Comparison of ENCODE assay signal across 17 cellular contexts in the genomic region with DNA sequence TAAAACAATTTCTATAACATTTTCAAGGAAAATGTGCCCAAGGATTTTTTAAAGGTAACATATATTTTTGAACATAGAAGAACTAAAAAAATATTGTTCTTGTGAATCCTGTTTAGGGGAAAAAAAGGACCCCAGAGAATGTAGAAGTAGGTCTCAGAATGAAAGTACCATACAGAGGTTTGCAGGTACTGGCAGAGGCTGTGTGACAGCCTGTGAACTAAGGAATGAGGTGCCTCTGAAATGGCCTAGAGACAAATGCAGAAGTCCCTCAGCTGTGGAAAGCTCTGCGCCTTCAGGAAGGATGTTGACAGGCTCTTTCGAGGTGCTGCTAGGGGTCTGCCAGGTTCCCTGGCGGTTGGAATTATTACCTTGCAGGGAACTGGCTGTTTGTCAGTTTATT. TPM values are rescaled to one million over a fixed set of nuclear protein-coding genes. Genes with fewer than 3 reads are reported as not detected.
"Had no signal": no experiment of that assay in that cellular context is flagged by ENCODE, and none has a peak within 500 bp of the region (broad histone marks: within the 10 kb centered on the region; RNA-seq: fewer than 3 reads in every experiment).

No MANE protein-coding gene starts in this region.

- DNase-seq: activated CD4-positive, alpha-beta T cell treated with anti-CD3 and anti-CD28 coated beads for 36 hours; activated CD4-positive, alpha-beta T cell treated with anti-CD3 and anti-CD28 coated beads, Interleukin-2, amount 50 U/mL, for 48 hours; activated CD8-positive, alpha-beta memory T cell treated with anti-CD3 and anti-CD28 coated beads, Interleukin-2, amount 50 U/mL, for 48 hours; activated naive CD4-positive, alpha-beta T cell treated with anti-CD3 and anti-CD28 coated beads for 36 hours; activated naive CD8-positive, alpha-beta T cell treated with anti-CD3 and anti-CD28 coated beads, Interleukin-2, amount 10 ng/mL, durations not matched to agents 7 days and 5 days; activated T-cell treated with anti-CD3 and anti-CD28 coated beads, Interleukin-2, amount 50 U/mL, for 48 hours; amniotic stem cell; erythroblast; foreskin fibroblast; left colon; mesenchymal stem cell; mucosa of descending colon; stimulated activated CD4-positive, alpha-beta T cell treated with anti-CD3 and anti-CD28 coated beads, Interleukin-4, amount 100 ng/mL, for 24 hours; stimulated activated naive CD8-positive, alpha-beta T cell treated with anti-CD3 and anti-CD28 coated beads, Interleukin-15, Interleukin-2, amounts not matched to agents 100 U/mL and 50 U/mL, for 24 hours; substantia nigra; T-helper 1 cell had no signal

- ATAC-seq: activated CD4-positive, alpha-beta T cell treated with anti-CD3 and anti-CD28 coated beads for 36 hours; left colon; mucosa of descending colon; stimulated activated naive CD8-positive, alpha-beta T cell treated with anti-CD3 and anti-CD28 coated beads, Interleukin-15, Interleukin-2, amounts not matched to agents 100 U/mL and 50 U/mL, for 24 hours had no signal

- H3K36me3 Mint-ChIP-seq: activated naive CD8-positive, alpha-beta T cell treated with anti-CD3 and anti-CD28 coated beads, Interleukin-2, amount 10 ng/mL, durations not matched to agents 7 days and 5 days had no signal

- H3K4me3 Mint-ChIP-seq: activated CD4-positive, alpha-beta T cell treated with anti-CD3 and anti-CD28 coated beads for 36 hours; activated naive CD4-positive, alpha-beta T cell treated with anti-CD3 and anti-CD28 coated beads for 36 hours; activated naive CD8-positive, alpha-beta T cell treated with anti-CD3 and anti-CD28 coated beads, Interleukin-2, amount 10 ng/mL, durations not matched to agents 7 days and 5 days had no signal

- H3K27ac Mint-ChIP-seq: activated CD4-positive, alpha-beta T cell treated with anti-CD3 and anti-CD28 coated beads for 36 hours; activated naive CD4-positive, alpha-beta T cell treated with anti-CD3 and anti-CD28 coated beads for 36 hours; activated naive CD8-positive, alpha-beta T cell treated with anti-CD3 and anti-CD28 coated beads, Interleukin-2, amount 10 ng/mL, durations not matched to agents 7 days and 5 days had no signal

- H3K9me3 Mint-ChIP-seq: activated naive CD4-positive, alpha-beta T cell treated with anti-CD3 and anti-CD28 coated beads for 36 hours; activated naive CD8-positive, alpha-beta T cell treated with anti-CD3 and anti-CD28 coated beads, Interleukin-2, amount 10 ng/mL, durations not matched to agents 7 days and 5 days had no signal

RNA-seq across cellular contexts. Expression of gene TUBB2B, which starts 8.5 kb away (rescaled TPM):
- total RNA-seq: activated CD8-positive, alpha-beta memory T cell treated with anti-CD3 and anti-CD28 coated beads for 36 hours; activated naive CD8-positive, alpha-beta T cell treated with anti-CD3 and anti-CD28 coated beads, Interleukin-2, amount 10 ng/mL, durations not matched to agents 7 days and 5 days had no signal
